8 cellular contexts compared by ENCODE assay signal in the genomic region with DNA sequence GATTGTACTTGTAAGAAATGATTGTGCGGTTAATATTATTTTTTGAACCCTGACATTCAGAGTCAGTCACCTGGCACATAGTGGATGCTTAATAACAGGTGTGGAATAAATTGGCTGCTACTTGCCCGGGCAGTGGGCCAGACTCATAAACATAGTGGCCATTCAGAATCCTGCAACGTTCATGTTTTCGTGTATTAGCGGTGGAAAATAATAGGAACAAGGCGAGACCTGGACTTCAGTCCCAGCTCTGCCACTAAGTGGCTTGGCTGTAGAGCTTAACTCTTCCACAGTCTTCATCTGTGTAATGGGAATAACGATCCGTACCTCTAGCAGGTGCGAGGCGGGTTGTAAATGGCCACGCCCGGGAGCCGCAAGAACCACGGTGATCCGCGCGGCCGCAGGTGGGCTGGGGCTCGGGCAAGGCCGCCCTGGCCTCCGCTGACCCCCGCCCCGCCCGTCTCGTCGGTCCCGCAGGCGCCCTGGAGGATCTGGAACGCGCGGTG. TPM values are rescaled to one million over a fixed set of nuclear protein-coding genes. Genes with fewer than 3 reads are reported as not detected.
A peak's percentile ranks its signal among the peaks of the same experiment; 100 is the strongest.
DNase-seq lines count a peak whose midpoint lies in the region; ATAC-seq and TF ChIP-seq lines count a peak whose summit lies in the region.

No MANE protein-coding gene starts in this region.

- intact Hi-C loops in activated T-helper 2 cell treated with anti-CD3 and anti-CD28 coated beads, Interferon-gamma antibody, Interleukin-2, Interleukin-4, amounts not matched to agents 10 μg/mL and 5 μg/mL and 100 μg/mL, durations not matched to agents 14 hours and 24 hours and 36 hours (cut with micrococcal nuclease): loop anchor here (2.0 kb wide), 1 partner anchor 37 kb away; no protein-coding TSS in a partner anchor

- no peaks in the 10 kb centered on the region for H3K27me3 Mint-ChIP-seq in activated T-helper 2 cell treated with anti-CD3 and anti-CD28 coated beads, Interferon-gamma antibody, Interleukin-2, Interleukin-4, amounts not matched to agents 10 μg/mL and 5 μg/mL and 100 μg/mL, durations not matched to agents 14 hours and 24 hours and 36 hours (ENCODE audit: low read depth)

- H3K27ac Mint-ChIP-seq in activated T-helper 2 cell treated with anti-CD3 and anti-CD28 coated beads, Interferon-gamma antibody, Interleukin-2, Interleukin-4, amounts not matched to agents 10 μg/mL and 5 μg/mL and 100 μg/mL, durations not matched to agents 14 hours and 24 hours and 36 hours: peak overlapping the region; percentile 22
- peak overlapping the region; percentile 77 for H3K27ac Mint-ChIP-seq in stimulated activated effector memory CD8-positive, alpha-beta T cell treated with anti-CD3 and anti-CD28 coated beads, Interleukin-12 subunit alpha, Interleukin-12 subunit beta, amount 100 ng/mL, for 72 hours

- no peaks in the 10 kb centered on the region for H3K9me3 ChIP-seq in iPS-20b (ENCODE audit: insufficient read depth, low read depth, low read length)

- H3K27me3 ChIP-seq in iPS-20b (ENCODE audit: insufficient read depth, low read length): peaks cover 11% of the 10 kb centered on the region; the same call in 1 of the 2 replicates

- H3K36me3 ChIP-seq in iPS-20b (ENCODE audit: insufficient read depth, low read depth, low read length): peaks cover 1% of the 10 kb centered on the region; the same call in 1 of the 2 replicates

- no peak overlapping the region for H3K27ac ChIP-seq in iPS-20b (ENCODE audit: low read length)

- peaks cover 8% of the 10 kb centered on the region for H3K4me1 ChIP-seq in iPS-20b (ENCODE audit: insufficient read depth, low read length)

- H3K4me3 Mint-ChIP-seq in activated T-helper 2 cell treated with anti-CD3 and anti-CD28 coated beads, Interferon-gamma antibody, Interleukin-2, Interleukin-4, amounts not matched to agents 10 μg/mL and 5 μg/mL and 100 μg/mL, durations not matched to agents 14 hours and 24 hours and 36 hours (ENCODE audit: low read depth): peak overlapping the region; percentile 82
- peak overlapping the region; percentile 81 for H3K4me3 Mint-ChIP-seq in stimulated activated effector memory CD8-positive, alpha-beta T cell treated with anti-CD3 and anti-CD28 coated beads, Interleukin-12 subunit alpha, Interleukin-12 subunit beta, amount 100 ng/mL, for 72 hours

- no peak for TF ChIP-seq CTCF in LNCaP clone FGC (IDR thresholded peaks at IDR 0.05; ENCODE audit: control insufficient read depth, extremely low read depth, insufficient read depth)

- ATAC-seq in stimulated activated effector memory CD8-positive, alpha-beta T cell treated with anti-CD3 and anti-CD28 coated beads, Interleukin-12 subunit alpha, Interleukin-12 subunit beta, amount 100 ng/mL, for 72 hours: no peak

- H3K9me3 Mint-ChIP-seq in activated T-helper 2 cell treated with anti-CD3 and anti-CD28 coated beads, Interferon-gamma antibody, Interleukin-2, Interleukin-4, amounts not matched to agents 10 μg/mL and 5 μg/mL and 100 μg/mL, durations not matched to agents 14 hours and 24 hours and 36 hours: no peaks in the 10 kb centered on the region
- no peaks in the 10 kb centered on the region for H3K9me3 Mint-ChIP-seq in stimulated activated effector memory CD8-positive, alpha-beta T cell treated with anti-CD3 and anti-CD28 coated beads, Interleukin-12 subunit alpha, Interleukin-12 subunit beta, amount 100 ng/mL, for 72 hours

- peak overlapping the region; percentile 81; the same call in 1 of the 2 replicates for H3K9ac ChIP-seq in iPS-20b (ENCODE audit: low read depth, low read length)

- DNase-seq in EL (peak; percentile 15), LNCaP clone FGC (ENCODE audit: low read depth) (no peak), NCI-H128 (lab: John Stamatoyannopoulos, UW; ENCODE audit: unreplicated experiment) (no peak), T1000 (lab: John Stamatoyannopoulos, UW) (no peak)
- DNase-seq in activated T-helper 2 cell treated with anti-CD3 and anti-CD28 coated beads, Interferon-gamma antibody, Interleukin-2, Interleukin-4, amounts not matched to agents 10 μg/mL and 5 μg/mL and 100 μg/mL, durations not matched to agents 14 hours and 24 hours and 36 hours (ENCODE audit: low spot score): no peak
- DNase-seq in stimulated activated effector memory CD8-positive, alpha-beta T cell treated with anti-CD3 and anti-CD28 coated beads, Interleukin-12 subunit alpha, Interleukin-12 subunit beta, amount 100 ng/mL, for 72 hours (ENCODE audit: low spot score in 2 of 2): no peak
- no peak for DNase-seq in stimulated activated CD4-positive, alpha-beta T cell treated with anti-CD3 and anti-CD28 coated beads, Interleukin-4, amount 100 ng/mL, for 4 hours

- peaks cover 18% of the 10 kb centered on the region for H3K4me1 Mint-ChIP-seq in activated T-helper 2 cell treated with anti-CD3 and anti-CD28 coated beads, Interferon-gamma antibody, Interleukin-2, Interleukin-4, amounts not matched to agents 10 μg/mL and 5 μg/mL and 100 μg/mL, durations not matched to agents 14 hours and 24 hours and 36 hours (ENCODE audit: low read depth)
- H3K4me1 Mint-ChIP-seq in stimulated activated effector memory CD8-positive, alpha-beta T cell treated with anti-CD3 and anti-CD28 coated beads, Interleukin-12 subunit alpha, Interleukin-12 subunit beta, amount 100 ng/mL, for 72 hours: peaks cover 31% of the 10 kb centered on the region

- H3K36me3 Mint-ChIP-seq in activated T-helper 2 cell treated with anti-CD3 and anti-CD28 coated beads, Interferon-gamma antibody, Interleukin-2, Interleukin-4, amounts not matched to agents 10 μg/mL and 5 μg/mL and 100 μg/mL, durations not matched to agents 14 hours and 24 hours and 36 hours (ENCODE audit: low read depth): no peaks in the 10 kb centered on the region
- H3K36me3 Mint-ChIP-seq in stimulated activated effector memory CD8-positive, alpha-beta T cell treated with anti-CD3 and anti-CD28 coated beads, Interleukin-12 subunit alpha, Interleukin-12 subunit beta, amount 100 ng/mL, for 72 hours: peaks cover 43% of the 10 kb centered on the region

- H3K4me3 ChIP-seq in LNCaP clone FGC (ENCODE audit: low read depth, low read length) (peak overlapping the region; percentile 68), iPS-20b (ENCODE audit: low read length) (peak overlapping the region; percentile 98)

RNA-seq across cellular contexts. Expression of a gene that starts 0.8 kb away (rescaled TPM):
- total RNA-seq in activated T-helper 2 cell treated with anti-CD3 and anti-CD28 coated beads, Interferon-gamma antibody, Interleukin-2, Interleukin-4, amounts not matched to agents 10 μg/mL and 5 μg/mL and 100 μg/mL, durations not matched to agents 14 hours and 24 hours and 36 hours: 9.5 and 10.1 TPM in 2 replicates

RNA-seq across cellular contexts. Expression of a gene that starts 3.0 kb away (rescaled TPM):
- 0.39 and 0.78 TPM in 2 replicates for total RNA-seq in activated T-helper 2 cell treated with anti-CD3 and anti-CD28 coated beads, Interferon-gamma antibody, Interleukin-2, Interleukin-4, amounts not matched to agents 10 μg/mL and 5 μg/mL and 100 μg/mL, durations not matched to agents 14 hours and 24 hours and 36 hours

RNA-seq across cellular contexts. Expression of a gene that starts 35.5 kb away (rescaled TPM):
- 14.2 and 15.4 TPM in 2 replicates for total RNA-seq in activated T-helper 2 cell treated with anti-CD3 and anti-CD28 coated beads, Interferon-gamma antibody, Interleukin-2, Interleukin-4, amounts not matched to agents 10 μg/mL and 5 μg/mL and 100 μg/mL, durations not matched to agents 14 hours and 24 hours and 36 hours

RNA-seq across cellular contexts. Expression of a gene that starts 42.0 kb away (rescaled TPM):
- total RNA-seq in activated T-helper 2 cell treated with anti-CD3 and anti-CD28 coated beads, Interferon-gamma antibody, Interleukin-2, Interleukin-4, amounts not matched to agents 10 μg/mL and 5 μg/mL and 100 μg/mL, durations not matched to agents 14 hours and 24 hours and 36 hours: 132 and 133 TPM in 2 replicates
